ENCODE assay signal across 8 cellular contexts in genomic region chr10:87867453-87867852, GRCh38. TPM values are rescaled to one million over a fixed set of nuclear protein-coding genes. Genes with fewer than 3 reads are reported as not detected.
DNase-seq lines count a peak whose midpoint lies in the region; ATAC-seq, FAIRE-seq and TF ChIP-seq lines count a peak whose summit lies in the region.

No MANE protein-coding gene starts in this region.

- no peak for FAIRE-seq in GM12891 (lab: Jason Lieb, UNC)

- peaks cover 6 to 27% of the 10 kb centered on the region in 2 donors for H3K4me1 ChIP-seq in naive thymus-derived CD4-positive, alpha-beta T cell (ENCODE audit: control insufficient read depth in 2 of 2, insufficient read depth in 2 of 2, low read length in 2 of 2)

- POLR2A ChIA-PET in AG04450 (lab: Yijun Ruan, JAX): no interaction called here
- POLR2A ChIA-PET in naive thymus-derived CD4-positive, alpha-beta T cell (lab: Charles Lee): no interaction called here

- H3K4me3 Mint-ChIP-seq in naive thymus-derived CD4-positive, alpha-beta T cell: peak overlapping the region; percentile 76 to 98 (median 94)

- H3K27me3 Mint-ChIP-seq in naive thymus-derived CD4-positive, alpha-beta T cell: no peaks in the 10 kb centered on the region

- no peaks in the 10 kb centered on the region for H3K27me3 ChIP-seq in AG04450 (ENCODE audit: control insufficient read depth, insufficient read depth, low read length)
- no peaks in the 10 kb centered on the region for H3K27me3 ChIP-seq in naive thymus-derived CD4-positive, alpha-beta T cell (ENCODE audit: control insufficient read depth in 2 of 2, insufficient read depth in 2 of 2, low read length in 2 of 2)

- CTCF ChIA-PET in AG04450 (lab: Charles Lee): no interaction called here
- CTCF ChIA-PET in naive thymus-derived CD4-positive, alpha-beta T cell (lab: Charles Lee): no interaction called here

- intact Hi-C loops in naive thymus-derived CD4-positive, alpha-beta T cell (cut with micrococcal nuclease): loop anchor here (10.0 kb wide), 2 partner anchors 773 to 967 kb away; partner anchors contain the start of genes GLUD1 (in 2 of the 2) and SHLD2 (in 2 of the 2)

- no peak for ATAC-seq in naive thymus-derived CD4-positive, alpha-beta T cell
- no peak for ATAC-seq in HG02938 (IDR thresholded peaks at IDR 0.05; ENCODE audit: unreplicated experiment)

- no peaks in the 10 kb centered on the region for H3K9me3 ChIP-seq in AG04450 (ENCODE audit: control insufficient read depth, insufficient read depth, low read length)
- H3K9me3 ChIP-seq in naive thymus-derived CD4-positive, alpha-beta T cell (ENCODE audit: control insufficient read depth in 2 of 3, low read length in 3 of 3): no peaks in the 10 kb centered on the region

- in situ Hi-C loops in GM13977 (cut with MboI; ENCODE audit: low pct_unique_long_range_greater_than_20kb, low sequenced_read_pairs, unreplicated experiment): loop anchor here (10.0 kb wide), 1 partner anchor 237 kb away; no protein-coding TSS in a partner anchor

- H3K27ac Mint-ChIP-seq in naive thymus-derived CD4-positive, alpha-beta T cell: peak overlapping the region in 6 of 9 donors; percentile 50 to 93 (median 57)

- no peak for DNase-seq in AG04450 (ENCODE audit: low read depth, low spot score)
- peak; percentile 51 for DNase-seq in KG1 (lab: John Stamatoyannopoulos, UW)
- no peak for DNase-seq in choroid plexus epithelial cell (ENCODE audit: low read depth)
- no peak for DNase-seq in naive thymus-derived CD4-positive, alpha-beta T cell
- no peak for DNase-seq in NCI-H2107 treated with DMSO at 0.1 percent for 48 hours (lab: John Stamatoyannopoulos, UW; ENCODE audit: unreplicated experiment)
- no peak for DNase-seq in GM12891 (ENCODE audit: insufficient read length, low spot score)
- DNase-seq in GM13977 (ENCODE audit: low spot score): no peak

- TF ChIP-seq CTCF in AG04450 (IDR thresholded peaks at IDR 0.05; ENCODE audit: low read depth, low read length) (no peak), choroid plexus epithelial cell (conservative IDR thresholded peaks at IDR 0.05; ENCODE audit: low read depth, low read length) (no peak), GM13977 (IDR thresholded peaks at IDR 0.05; ENCODE audit: extremely low read depth, insufficient read depth, missing control alignments) (no peak)

- H3K27ac ChIP-seq in AG04450 (ENCODE audit: low read depth, low read length): no peak overlapping the region
- peak overlapping the region; percentile 75 for H3K27ac ChIP-seq in naive thymus-derived CD4-positive, alpha-beta T cell (ENCODE audit: low read depth, low read length)

- peaks cover 0 to 4% (median 0%) of the 10 kb centered on the region in 11 donors for H3K9me3 Mint-ChIP-seq in naive thymus-derived CD4-positive, alpha-beta T cell

- TF ChIP-seq POLR2A in GM12891 (IDR thresholded peaks at IDR 0.05; ENCODE audit: low read depth, low read length): no peak

- peaks cover 4 to 26% (median 12%) of the 10 kb centered on the region in 5 donors for H3K36me3 Mint-ChIP-seq in naive thymus-derived CD4-positive, alpha-beta T cell

- H3K36me3 ChIP-seq in naive thymus-derived CD4-positive, alpha-beta T cell (ENCODE audit: control insufficient read depth in 2 of 3, insufficient read depth in 3 of 3, low read length in 3 of 3): peaks cover 0 to 8% (median 0%) of the 10 kb centered on the region in 3 experiments

- H3K4me1 Mint-ChIP-seq in naive thymus-derived CD4-positive, alpha-beta T cell: peaks cover 38 to 65% (median 56%) of the 10 kb centered on the region in 7 donors

- H3K4me3 ChIP-seq in AG04450 (ENCODE audit: low read depth, low read length): peak overlapping the region; percentile 91
- peak overlapping the region; percentile 83 for H3K4me3 ChIP-seq in choroid plexus epithelial cell (ENCODE audit: low read depth, low read length)
- peak overlapping the region; percentile 85 for H3K4me3 ChIP-seq in naive thymus-derived CD4-positive, alpha-beta T cell (ENCODE audit: low read length)

TF ChIP-seq in GM12891, 5 proteins besides CTCF, POLR2A, EP300 and RAD21:
- no peak for TF ChIP-seq POLR2AphosphoS5 (IDR thresholded peaks at IDR 0.05; ENCODE audit: low read depth, low read length)
- no peak for TF ChIP-seq SPI1 (IDR thresholded peaks at IDR 0.05; ENCODE audit: low read depth, low read length)
- TF ChIP-seq TAF1 (IDR thresholded peaks at IDR 0.05; ENCODE audit: low read depth, low read length): no peak
- TF ChIP-seq POU2F2 (IDR thresholded peaks at IDR 0.05; ENCODE audit: low read depth, low read length): no peak
- TF ChIP-seq PAX5 (IDR thresholded peaks at IDR 0.05; ENCODE audit: insufficient read depth, low read length, severe bottlenecking): no peak
TF ChIP-seq in GM12891: peak in this region for 0.

RNA-seq across cellular contexts. Expression of gene PTEN, which starts 4.0 kb away (rescaled TPM):
- polyA plus RNA-seq in AG04450 (2011; rRNA removed): 68.7 and 96.1 TPM in 2 replicates
- polyA minus RNA-seq in AG04450 (2011; rRNA and poly(A)+ RNA removed): 84.4 and 169 TPM in 2 replicates
- total RNA-seq in naive thymus-derived CD4-positive, alpha-beta T cell: 100 to 1,000 TPM in 1 of 5 experiments, 10 to 100 TPM in 4; 85.9 to 109 (median 93.5) TPM
- 10 to 100 TPM; 24.0 to 32.7 TPM for polyA plus RNA-seq in naive thymus-derived CD4-positive, alpha-beta T cell
- 70.9 TPM for polyA plus RNA-seq in GM12891 (2012; ENCODE audit: low read depth, missing spikeins)

RNA-seq across cellular contexts. Expression of gene KLLN, which starts 4.1 kb away (rescaled TPM):
- polyA plus RNA-seq in AG04450 (2011; rRNA removed): 0.51 and 0.58 TPM in 2 replicates
- polyA minus RNA-seq in AG04450 (2011; rRNA and poly(A)+ RNA removed): 0.74 and 1.4 TPM in 2 replicates
- total RNA-seq in naive thymus-derived CD4-positive, alpha-beta T cell: 1 to 10 TPM in 2 of 5 experiments, under 1 TPM in 3; 0.32 to 1.6 (median 0.85) TPM
- under 1 TPM in 1 of 2 donors, not detected in 1; 0.25 TPM for polyA plus RNA-seq in naive thymus-derived CD4-positive, alpha-beta T cell
- polyA plus RNA-seq in GM12891 (2012; ENCODE audit: low read depth, missing spikeins): 1.0 TPM

RNA-seq across cellular contexts. Expression of gene ATAD1, which starts 49.4 kb away (rescaled TPM):
- polyA plus RNA-seq in AG04450 (2011; rRNA removed): 31.3 and 43.7 TPM in 2 replicates
- 15.3 and 32.2 TPM in 2 replicates for polyA minus RNA-seq in AG04450 (2011; rRNA and poly(A)+ RNA removed)
- 10 to 100 TPM; 33.5 to 53.4 (median 46.1) TPM for total RNA-seq in naive thymus-derived CD4-positive, alpha-beta T cell
- polyA plus RNA-seq in naive thymus-derived CD4-positive, alpha-beta T cell: 10 to 100 TPM; 34.5 to 38.4 TPM
- 20.3 TPM for polyA plus RNA-seq in GM12891 (2012; ENCODE audit: low read depth, missing spikeins)
